Comparison of ENCODE assay signal across 20 cellular contexts in the genomic region with DNA sequence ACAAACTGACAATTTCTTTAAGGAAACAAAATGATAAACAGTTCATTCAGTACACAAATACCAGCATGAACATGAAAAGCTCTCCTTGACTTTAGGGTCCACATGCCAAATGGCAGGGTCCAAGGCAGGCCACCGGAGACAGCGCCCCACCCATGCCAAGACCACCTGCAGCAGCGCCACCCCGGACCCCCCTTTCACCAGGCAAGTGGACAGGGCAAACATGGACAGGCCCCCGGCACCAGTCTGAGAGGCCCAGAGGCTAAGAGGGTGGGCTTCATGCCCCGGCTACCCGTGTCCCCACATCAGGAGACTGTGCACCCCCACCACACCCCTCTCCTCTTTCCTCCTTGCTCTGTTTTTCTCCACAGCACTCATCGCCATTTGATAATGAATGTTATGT. TPM values are rescaled to one million over a fixed set of nuclear protein-coding genes. Genes with fewer than 3 reads are reported as not detected.
DNase-seq lines count a peak whose midpoint lies in the region; TF ChIP-seq lines count a peak whose summit lies in the region.
"Had no signal": no experiment of that assay in that cellular context is flagged by ENCODE, and none has a peak within 500 bp of the region (broad histone marks: within the 10 kb centered on the region; RNA-seq: fewer than 3 reads in every experiment).

No MANE protein-coding gene starts in this region.

- TF ChIP-seq CTCF in endothelial cell (IDR thresholded peaks at IDR 0.05; ENCODE audit: unreplicated experiment) (no peak), neural progenitor cell (IDR thresholded peaks at IDR 0.05) (no peak), suprapubic skin (IDR thresholded peaks at IDR 0.05) (no peak), coronary artery (IDR thresholded peaks at IDR 0.05) (no peak), H9 (conservative IDR thresholded peaks at IDR 0.05) (no peak)

- H3F3A ChIP-seq in neural progenitor cell (ENCODE audit: low read depth), result peaks cover 33% of the 10 kb centered on the region

- H3K79me1 ChIP-seq in H9 (ENCODE audit: insufficient read depth, low read depth, low read length, poor library complexity, severe bottlenecking), result no peaks in the 10 kb centered on the region

- no peak overlapping the region for H2BK120ac ChIP-seq in H9 (ENCODE audit: low read depth, low read length, poor library complexity, severe bottlenecking)

- H2AK5ac ChIP-seq in H9 (ENCODE audit: insufficient read length, low read length), result no peak overlapping the region

- peaks cover 10% of the 10 kb centered on the region for H3K27me3 ChIP-seq in neural progenitor cell
- peaks cover 8% of the 10 kb centered on the region for H3K27me3 ChIP-seq in suprapubic skin
- H3K27me3 ChIP-seq in H9 (ENCODE audit: insufficient read depth, low read length), result no peaks in the 10 kb centered on the region
- H3K27me3 ChIP-seq: BLaER1 had no signal

- no peaks in the 10 kb centered on the region for H3K36me3 Mint-ChIP-seq in T-helper 1 cell treated with Interleukin-12 subunit alpha and Interleukin-12 subunit beta and Interleukin-4 antibody, amounts not matched to agents 30 μg/mL and 1 μg/mL, for 36 hours (ENCODE audit: low read depth)
- H3K36me3 Mint-ChIP-seq in endothelial cell (ENCODE audit: low read depth, unreplicated experiment), result peaks cover 3% of the 10 kb centered on the region
- H3K36me3 Mint-ChIP-seq in neural progenitor cell, result no peaks in the 10 kb centered on the region
- no peaks in the 10 kb centered on the region for H3K36me3 Mint-ChIP-seq in H9 (ENCODE audit: insufficient read depth in 1 of 3, low read depth in 3 of 3)
- H3K36me3 Mint-ChIP-seq: IgD-negative memory B cell had no signal

- peaks cover 3% of the 10 kb centered on the region for H3K23me2 ChIP-seq in H9 (ENCODE audit: insufficient read length, low read depth, low read length, poor library complexity, severe bottlenecking)

- no peak overlapping the region for H3K14ac ChIP-seq in H9 (ENCODE audit: insufficient read depth, low read length)

- no peak overlapping the region for H2BK20ac ChIP-seq in H9 (ENCODE audit: low read depth, low read length, poor library complexity, severe bottlenecking)

- 87% methylated on average over 8 of the region's 8 CpGs for WGBS in suprapubic skin
- whole genome bisulfite sequencing in H9 (ENCODE audit: extremely low coverage, insufficient read length, low lambda C conversion rate), result no CpG with 5 or more reads among the region's 8 CpGs

- H3K4me1 ChIP-seq in neural progenitor cell (peaks cover 24% of the 10 kb centered on the region), suprapubic skin (peaks cover 7% of the 10 kb centered on the region), H9 (ENCODE audit: insufficient read depth, low read length) (peaks cover 2% of the 10 kb centered on the region; the same call in 1 of the 2 replicates)
- H3K4me1 ChIP-seq: HAP-1 had no signal

- TF ChIP-seq POLR2A in suprapubic skin (IDR thresholded peaks at IDR 0.05), result no peak

- H3K36me3 ChIP-seq in neural progenitor cell (no peaks in the 10 kb centered on the region), suprapubic skin (no peaks in the 10 kb centered on the region)
- H3K36me3 ChIP-seq: BLaER1, HAP-1 had no signal

- H3K27ac ChIP-seq in neural progenitor cell, result no peak overlapping the region
- no peak overlapping the region for H3K27ac ChIP-seq in suprapubic skin
- no peak overlapping the region for H3K27ac ChIP-seq in coronary artery
- no peak overlapping the region for H3K27ac ChIP-seq in H9 (ENCODE audit: insufficient read length, low read depth, low read length)
- H3K27ac ChIP-seq: 22Rv1, BLaER1, GM23248 had no signal

- H2AFZ ChIP-seq in neural progenitor cell (replicated peaks) (no peak overlapping the region), H9 (ENCODE audit: low read length) (no peak overlapping the region)
- H2AFZ ChIP-seq: GM23248 had no signal

- H4K5ac ChIP-seq in H9 (ENCODE audit: insufficient read length, low read depth, low read length), result no peak overlapping the region

- H3K27ac Mint-ChIP-seq in T-helper 1 cell treated with Interleukin-12 subunit alpha and Interleukin-12 subunit beta and Interleukin-4 antibody, amounts not matched to agents 30 μg/mL and 1 μg/mL, for 36 hours, result peak overlapping the region; percentile 55
- H3K27ac Mint-ChIP-seq in endothelial cell (ENCODE audit: unreplicated experiment), result peak overlapping the region; percentile 95
- H3K27ac Mint-ChIP-seq in neural progenitor cell, result peak overlapping the region; percentile 51
- H3K27ac Mint-ChIP-seq in H9, result peak overlapping the region in 1 of 3 experiments; percentile 66; a peak in 1 of 7 replicates
- H3K27ac Mint-ChIP-seq: CD4-positive, alpha-beta T cell had no signal

- H3K4me2 ChIP-seq in neural progenitor cell (no peak overlapping the region), H9 (ENCODE audit: insufficient read depth, insufficient read length, low read length) (no peak overlapping the region)

- no peaks in the 10 kb centered on the region for H3K9me3 Mint-ChIP-seq in T-helper 1 cell treated with Interleukin-12 subunit alpha and Interleukin-12 subunit beta and Interleukin-4 antibody, amounts not matched to agents 30 μg/mL and 1 μg/mL, for 36 hours
- H3K9me3 Mint-ChIP-seq in endothelial cell (ENCODE audit: unreplicated experiment) (no peaks in the 10 kb centered on the region), neural progenitor cell (no peaks in the 10 kb centered on the region), H9 (no peaks in the 10 kb centered on the region; a peak in 2 of 5 replicates)
- H3K9me3 Mint-ChIP-seq: CD4-positive, alpha-beta T cell; IgD-negative memory B cell had no signal

- no peak overlapping the region for H3T11ph ChIP-seq in H9 (ENCODE audit: low read length)

- H2BK12ac ChIP-seq in H9 (ENCODE audit: insufficient read length, low read depth, low read length), result no peak overlapping the region

- H2BK5ac ChIP-seq in H9 (ENCODE audit: insufficient read length, low read length), result no peak overlapping the region

- H4K8ac ChIP-seq in H9 (replicated peaks; ENCODE audit: insufficient read length, low read depth, low read length), result no peak overlapping the region

- no peak overlapping the region for H3K23ac ChIP-seq in H9 (ENCODE audit: insufficient read length, low read depth, low read length)

- H3K9me3 ChIP-seq in neural progenitor cell (ENCODE audit: low read depth) (no peaks in the 10 kb centered on the region), suprapubic skin (no peaks in the 10 kb centered on the region), H9 (ENCODE audit: control insufficient read depth, low read depth, low read length) (no peaks in the 10 kb centered on the region)
- H3K9me3 ChIP-seq: BLaER1, HAP-1 had no signal

- H3K79me2 ChIP-seq in neural progenitor cell (ENCODE audit: low read depth), result no peaks in the 10 kb centered on the region
- no peaks in the 10 kb centered on the region for H3K79me2 ChIP-seq in H9 (ENCODE audit: insufficient read depth, low read length)

- H3K4me1 Mint-ChIP-seq in T-helper 1 cell treated with Interleukin-12 subunit alpha and Interleukin-12 subunit beta and Interleukin-4 antibody, amounts not matched to agents 30 μg/mL and 1 μg/mL, for 36 hours (ENCODE audit: low read depth), result peaks cover 20% of the 10 kb centered on the region
- peaks cover 47% of the 10 kb centered on the region for H3K4me1 Mint-ChIP-seq in endothelial cell (ENCODE audit: unreplicated experiment)
- H3K4me1 Mint-ChIP-seq in neural progenitor cell, result peaks cover 46% of the 10 kb centered on the region
- peaks cover 28 to 40% of the 10 kb centered on the region in 2 experiments for H3K4me1 Mint-ChIP-seq in H9

- no peak overlapping the region for H3K4ac ChIP-seq in H9 (ENCODE audit: low read depth, low read length)

- H4K91ac ChIP-seq in H9 (ENCODE audit: insufficient read length, low read depth, low read length), result no peak overlapping the region

- H3K4me3 ChIP-seq in neural progenitor cell, result no peak overlapping the region
- H3K4me3 ChIP-seq in suprapubic skin, result no peak overlapping the region
- no peak overlapping the region for H3K4me3 ChIP-seq in coronary artery
- H3K4me3 ChIP-seq: BLaER1, GM12878, GM23248, HAP-1 had no signal

- H3K4me3 Mint-ChIP-seq in T-helper 1 cell treated with Interleukin-12 subunit alpha and Interleukin-12 subunit beta and Interleukin-4 antibody, amounts not matched to agents 30 μg/mL and 1 μg/mL, for 36 hours, result no peak overlapping the region
- H3K4me3 Mint-ChIP-seq in endothelial cell (ENCODE audit: unreplicated experiment) (no peak overlapping the region), neural progenitor cell (no peak overlapping the region), H9 (no peak overlapping the region; a peak in 1 of 5 replicates)
- H3K4me3 Mint-ChIP-seq: CD4-positive, alpha-beta T cell had no signal

- no peak overlapping the region for H2BK15ac ChIP-seq in H9 (ENCODE audit: low read depth, low read length)

- H4K20me1 ChIP-seq in neural progenitor cell (ENCODE audit: low read depth) (peaks cover 5% of the 10 kb centered on the region), H9 (ENCODE audit: control insufficient read depth, insufficient read depth, insufficient read length) (no peaks in the 10 kb centered on the region)
- H4K20me1 ChIP-seq: BLaER1 had no signal

- no peak for TF ChIP-seq EP300 in suprapubic skin (IDR thresholded peaks at IDR 0.05)

- no peak overlapping the region for H3K18ac ChIP-seq in H9 (ENCODE audit: insufficient read length, low read depth, low read length)

- no peak overlapping the region for H3K9ac ChIP-seq in neural progenitor cell
- no peak overlapping the region for H3K9ac ChIP-seq in H9 (ENCODE audit: extremely low read depth, insufficient read length, low read length)
- H3K9ac ChIP-seq: BLaER1, GM23248 had no signal

- no peaks in the 10 kb centered on the region for H3K27me3 Mint-ChIP-seq in T-helper 1 cell treated with Interleukin-12 subunit alpha and Interleukin-12 subunit beta and Interleukin-4 antibody, amounts not matched to agents 30 μg/mL and 1 μg/mL, for 36 hours (ENCODE audit: low read depth)
- H3K27me3 Mint-ChIP-seq in endothelial cell (ENCODE audit: unreplicated experiment) (peaks cover 9% of the 10 kb centered on the region), neural progenitor cell (ENCODE audit: insufficient read depth, low read depth) (peaks cover 22% of the 10 kb centered on the region), H9 (ENCODE audit: low read depth) (peaks cover 43% of the 10 kb centered on the region)
- H3K27me3 Mint-ChIP-seq: CD4-positive, alpha-beta T cell had no signal

- no peak overlapping the region for H3K56ac ChIP-seq in H9 (ENCODE audit: insufficient read length, low read depth, low read length)

- DNase-seq in T-helper 1 cell (no peak), endothelial cell (ENCODE audit: low spot score) (no peak), neural progenitor cell (ENCODE audit: low spot score) (no peak), T-helper 2 cell (no peak), suprapubic skin (ENCODE audit: low spot score in 2 of 2) (no peak), coronary artery (ENCODE audit: low spot score) (no peak), H9 (no peak)
- DNase-seq: AML-193; Calu3; CD4-positive, alpha-beta T cell; DMS 273 treated with DMSO at 0.1 percent for 48 hours; GM23248 had no signal

RNA-seq across cellular contexts. Expression of gene ASGR2, which starts 14.7 kb away (rescaled TPM):
- 0.41 TPM for total RNA-seq in endothelial cell (ENCODE audit: unreplicated experiment)
- total RNA-seq in neural progenitor cell (ENCODE audit: low replicate concordance), result not detected in 2 replicates
- 10 to 100 TPM in 1 of 4 donors, 1 to 10 TPM in 3; 3.4 to 11.8 (median 6.8) TPM for total RNA-seq in suprapubic skin
- not detected in 2 replicates for total RNA-seq in H9 (2021)
- total RNA-seq: Calu3, Daoy, GM12878, GM23248, HT1080 had no signal

RNA-seq across cellular contexts. Expression of gene CLEC10A, which starts 49.3 kb away (rescaled TPM):
- total RNA-seq in endothelial cell (ENCODE audit: unreplicated experiment) (30.4 TPM), neural progenitor cell (ENCODE audit: low replicate concordance) (not detected in 2 replicates), suprapubic skin (1 to 10 TPM; 1.6 to 3.3 (median 1.7) TPM), H9 (2021) (not detected in 2 replicates)
- total RNA-seq: Calu3, Daoy, GM12878, GM23248, HT1080 had no signal

RNA-seq across cellular contexts. Expression of gene ASGR1, which starts 49.9 kb away (rescaled TPM):
- total RNA-seq in endothelial cell (ENCODE audit: unreplicated experiment) (23.9 TPM), neural progenitor cell (ENCODE audit: low replicate concordance) (3.1 and 4.4 TPM in 2 replicates), suprapubic skin (1 to 10 TPM; 1.3 to 2.3 (median 2.0) TPM), H9 (2021) (5.2 and 5.9 TPM in 2 replicates)
